ENCODE assay signal across 20 cellular contexts in genomic region chr12:91921555-91921954, GRCh38.
DNase-seq lines count a peak whose midpoint lies in the region; TF ChIP-seq lines count a peak whose summit lies in the region.
"Had no signal": no experiment of that assay in that cellular context is flagged by ENCODE, and none has a peak within 500 bp of the region (broad histone marks: within the 10 kb centered on the region; RNA-seq: fewer than 3 reads in every experiment).

No MANE protein-coding gene starts in this region.

- no peak overlapping the region for H3K4me3 Mint-ChIP-seq in activated naive CD4-positive, alpha-beta T cell treated with anti-CD3 and anti-CD28 coated beads, Interleukin-2, amount 50 U/mL, for 24 hours

- TF ChIP-seq POLR2A in esophagus squamous epithelium (IDR thresholded peaks at IDR 0.05) (no peak), spleen (IDR thresholded peaks at IDR 0.05) (no peak)

- H2AFZ ChIP-seq in GM23248, result no peak overlapping the region

- H3K27ac ChIP-seq in esophagus squamous epithelium (peak overlapping the region in 3 of 4 donors; percentile 5 to 12 (median 9)), spleen (peak overlapping the region in 7 of 8 donors; percentile 35 to 81 (median 58)), GM23248 (no peak overlapping the region)
- H3K27ac ChIP-seq: SJCRH30 had no signal

- peaks cover under 1% of the 10 kb centered on the region for H3K9me3 Mint-ChIP-seq in activated naive CD4-positive, alpha-beta T cell treated with anti-CD3 and anti-CD28 coated beads, Interleukin-2, amount 50 U/mL, for 24 hours

- H3K9ac ChIP-seq in GM23248, result no peak overlapping the region

- H3K36me3 ChIP-seq in esophagus squamous epithelium, result no peaks in the 10 kb centered on the region
- no peaks in the 10 kb centered on the region for H3K36me3 ChIP-seq in spleen
- H3K36me3 ChIP-seq in H7 (replicated peaks; ENCODE audit: control insufficient read depth, insufficient read depth, low read length), result no peaks in the 10 kb centered on the region
- H3K36me3 ChIP-seq in GM23248 (ENCODE audit: low read depth), result no peaks in the 10 kb centered on the region
- H3K36me3 ChIP-seq: SJCRH30 had no signal

- no peak overlapping the region for H3K4me2 ChIP-seq in GM23248 (ENCODE audit: unreplicated experiment)

- no peaks in the 10 kb centered on the region for H3K79me2 ChIP-seq in GM23248 (ENCODE audit: insufficient read depth)

- H3K4me1 ChIP-seq in esophagus squamous epithelium (peaks cover 0 to 29% (median 10%) of the 10 kb centered on the region in 3 donors), spleen (no peaks in the 10 kb centered on the region), GM23248 (ENCODE audit: insufficient read depth) (0 out of 2 replicates have a peak, but pooled peaks cover 5% of the 10 kb centered on the region)
- H3K4me1 ChIP-seq: SJCRH30 had no signal

- 84 to 89% methylated on average over 2 of the region's 2 CpGs for WGBS in esophagus squamous epithelium, 2 donors
- WGBS in spleen, 5 donors, result 83 to 96% (median 92%) methylated on average over 2 of the region's 2 CpGs
- WGBS in GM23248 (ENCODE audit: low coverage in 1 of 2, low lambda C conversion rate in 2 of 2, missing lambda C conversion rate in 2 of 2), 2 experiments, result 93 to 96% methylated on average over 2 of the region's 2 CpGs

- DNase-seq in activated naive CD4-positive, alpha-beta T cell (lab: John Stamatoyannopoulos, UW), result no peak
- DNase-seq in NCI-H69 (lab: John Stamatoyannopoulos, UW) (peak; percentile 18), esophagus squamous epithelium (lab: John Stamatoyannopoulos, UW) (no peak), spleen (no peak), H7 (no peak), GM23248 (no peak)
- no peak for DNase-seq in activated CD8-positive, alpha-beta memory T cell treated with anti-CD3 and anti-CD28 coated beads, Interleukin-2, amount 50 U/mL, for 48 hours
- DNase-seq: AML-193; CD4-positive, CD25-positive, alpha-beta regulatory T cell; DMS79; GF-D8; GOT3; NCI-H1417; NCI-H345; NCI-H526 treated with DMSO at 0.1 percent for 48 hours; NK-92 treated with Interleukin-12 subunit alpha and Interleukin-12 subunit beta, amount 100 ng/mL, for 24 hours; OCI-M1; RPMI8226; SJCRH30 had no signal

- H3F3A ChIP-seq in GM23248 (ENCODE audit: insufficient read depth), result no peaks in the 10 kb centered on the region

- peaks cover 3% of the 10 kb centered on the region for H3K36me3 Mint-ChIP-seq in activated naive CD4-positive, alpha-beta T cell treated with anti-CD3 and anti-CD28 coated beads, Interleukin-2, amount 50 U/mL, for 24 hours
- H3K36me3 Mint-ChIP-seq: CD4-positive, CD25-positive, alpha-beta regulatory T cell had no signal

- H3K27ac Mint-ChIP-seq in activated naive CD4-positive, alpha-beta T cell treated with anti-CD3 and anti-CD28 coated beads, Interleukin-2, amount 50 U/mL, for 24 hours, result peak overlapping the region; percentile 1

- intact Hi-C loops in esophagus squamous epithelium (cut with DNase I), result no loop called here
- intact Hi-C loops in spleen (cut with DNase I; ENCODE audit: low total_unique reads), result no loop called here

- H3K9me2 ChIP-seq in GM23248 (ENCODE audit: insufficient read depth), result no peaks in the 10 kb centered on the region

- TF ChIP-seq CTCF in esophagus squamous epithelium (IDR thresholded peaks at IDR 0.05) (no peak), spleen (IDR thresholded peaks at IDR 0.05 in 8 of 11, conservative IDR thresholded peaks at IDR 0.05 in 3 of 11) (no peak)

- in situ Hi-C loops in GM23248 (cut with MboI), result no loop called here

- H3K27me3 ChIP-seq in esophagus squamous epithelium (no peaks in the 10 kb centered on the region), spleen (replicated peaks in 1 of 7) (no peaks in the 10 kb centered on the region), H7 (ENCODE audit: control insufficient read depth, insufficient read depth, low read length) (no peaks in the 10 kb centered on the region), GM23248 (replicated peaks; ENCODE audit: insufficient read depth) (no peaks in the 10 kb centered on the region)
- H3K27me3 ChIP-seq: SJCRH30 had no signal

- H3K27me3 Mint-ChIP-seq in activated naive CD4-positive, alpha-beta T cell treated with anti-CD3 and anti-CD28 coated beads, Interleukin-2, amount 50 U/mL, for 24 hours, result no peaks in the 10 kb centered on the region
- H3K27me3 Mint-ChIP-seq: CD4-positive, CD25-positive, alpha-beta regulatory T cell had no signal

- H3K4me3 ChIP-seq in esophagus squamous epithelium (no peak overlapping the region), spleen (no peak overlapping the region), H7 (ENCODE audit: insufficient read depth, low read depth, low read length) (no peak overlapping the region), GM23248 (no peak overlapping the region)
- H3K4me3 ChIP-seq: SJCRH30 had no signal

- H4K20me1 ChIP-seq in GM23248 (ENCODE audit: insufficient read depth), result no peaks in the 10 kb centered on the region

- peaks cover 49% of the 10 kb centered on the region for H3K4me1 Mint-ChIP-seq in activated naive CD4-positive, alpha-beta T cell treated with anti-CD3 and anti-CD28 coated beads, Interleukin-2, amount 50 U/mL, for 24 hours

- H3K9me3 ChIP-seq in esophagus squamous epithelium (no peaks in the 10 kb centered on the region), spleen (peaks cover 0 to 6% (median 0%) of the 10 kb centered on the region in 8 donors), GM23248 (ENCODE audit: low read depth) (no peaks in the 10 kb centered on the region)
- H3K9me3 ChIP-seq: SJCRH30 had no signal
